ENCODE assay signal across 8 cellular contexts in the genomic region with DNA sequence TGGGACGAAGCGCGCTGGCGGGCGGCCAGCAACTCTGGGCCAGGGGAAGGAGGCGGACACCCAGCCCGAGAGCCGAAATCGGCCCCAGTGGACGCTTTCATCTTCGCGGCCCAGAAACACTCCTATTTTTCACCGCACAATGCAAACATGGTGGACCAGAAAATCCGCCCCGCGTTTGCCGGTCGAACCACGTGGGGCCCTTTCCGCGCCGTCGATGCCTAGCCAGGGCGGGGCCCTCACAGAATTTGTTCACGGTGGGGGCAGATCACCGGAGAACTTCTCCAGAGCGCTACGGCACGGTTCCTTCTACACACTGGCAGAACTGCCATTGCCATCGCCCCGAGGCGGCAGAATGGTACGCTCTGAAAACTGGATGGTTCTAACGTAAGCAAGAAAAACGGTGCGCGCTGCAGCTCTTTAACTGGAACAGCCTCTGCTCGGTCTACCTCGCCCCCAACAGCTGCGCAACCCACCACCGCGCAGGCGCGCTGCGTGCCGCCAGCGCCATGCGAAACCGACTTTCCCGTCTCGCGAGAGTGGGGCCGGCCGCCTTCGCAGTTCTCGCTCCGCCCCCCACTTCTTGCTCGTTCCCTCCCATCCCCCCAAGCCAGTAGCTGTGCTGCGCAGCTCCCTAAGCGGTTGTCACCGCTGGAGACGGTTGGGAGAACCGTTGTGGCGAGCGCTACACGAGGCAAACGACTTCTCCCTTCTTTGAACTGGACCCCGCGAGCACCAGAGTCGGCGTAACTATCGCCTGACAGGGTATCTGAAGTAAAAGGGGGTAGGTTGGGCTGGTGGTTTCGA. TPM values are rescaled to one million over a fixed set of nuclear protein-coding genes. Genes with fewer than 3 reads are reported as not detected.
DNase-seq lines count a peak whose midpoint lies in the region; ATAC-seq and TF ChIP-seq lines count a peak whose summit lies in the region.

A gene with protein sequence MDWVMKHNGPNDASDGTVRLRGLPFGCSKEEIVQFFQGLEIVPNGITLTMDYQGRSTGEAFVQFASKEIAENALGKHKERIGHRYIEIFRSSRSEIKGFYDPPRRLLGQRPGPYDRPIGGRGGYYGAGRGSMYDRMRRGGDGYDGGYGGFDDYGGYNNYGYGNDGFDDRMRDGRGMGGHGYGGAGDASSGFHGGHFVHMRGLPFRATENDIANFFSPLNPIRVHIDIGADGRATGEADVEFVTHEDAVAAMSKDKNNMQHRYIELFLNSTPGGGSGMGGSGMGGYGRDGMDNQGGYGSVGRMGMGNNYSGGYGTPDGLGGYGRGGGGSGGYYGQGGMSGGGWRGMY (plus strand): TSS at position 610 of the 804 bp plus-strand sequence. CDS start 5,158 bp downstream, outside the sequence.

- H3K27me3 Mint-ChIP-seq in nephron (ENCODE audit: low read depth): no peaks in the 10 kb centered on the region

- TF ChIP-seq CTCF in fibroblast of the aortic adventitia (IDR thresholded peaks at IDR 0.05; ENCODE audit: insufficient read depth, low read length) (no peak), nephron (IDR thresholded peaks at IDR 0.05; ENCODE audit: unreplicated experiment in 3 of 3) (no peak)

- H3K36me3 ChIP-seq in HAP-1 (replicated peaks) (peaks cover 23% of the 10 kb centered on the region), MG63 (peaks cover 43% of the 10 kb centered on the region)

- ATAC-seq in stimulated activated naive CD8-positive, alpha-beta T cell treated with anti-CD3 and anti-CD28 coated beads, Interleukin-15, Interleukin-2, amounts not matched to agents 100 U/mL and 50 U/mL, for 24 hours: peak; percentile 87

- H3K4me3 ChIP-seq in HAP-1 (peak within 1 kb of the TSS; percentile 98), MG63 (peak within 1 kb of the TSS; percentile 93), fibroblast of the aortic adventitia (ENCODE audit: low read depth, low read length) (peak within 1 kb of the TSS; percentile 91)

- peaks cover 13% of the 10 kb centered on the region for H3K36me3 Mint-ChIP-seq in nephron (ENCODE audit: low read depth)

- H3K4me1 ChIP-seq in HAP-1: peaks cover 41% of the 10 kb centered on the region

- peaks cover 50% of the 10 kb centered on the region for H3K4me1 Mint-ChIP-seq in nephron

- in situ Hi-C loops in G401 (cut with HindIII; ENCODE audit: low sequenced_read_pairs) (no loop called here), HAP-1 (cut with MboI; ENCODE audit: low sequenced_read_pairs) (no loop called here)

- H3K9me3 ChIP-seq in HAP-1: no peaks in the 10 kb centered on the region
- no peaks in the 10 kb centered on the region for H3K9me3 ChIP-seq in MG63

- DNase-seq in G401 (ENCODE audit: low spot score) (peak; percentile 96), HAP-1 (ENCODE audit: low spot score in 2 of 2) (peak; percentile 97 to 99), MG63 (peak; percentile 95), SHP77 (lab: John Stamatoyannopoulos, UW) (peak; percentile 70 to 81), fibroblast of the aortic adventitia (ENCODE audit: low read depth) (peak; percentile 97)
- peak; percentile 98 for DNase-seq in activated effector memory CD4-positive, alpha-beta T cell treated with Interleukin-2 at 50 U/mL for 16 hours
- peak; percentile 99 for DNase-seq in stimulated activated naive CD8-positive, alpha-beta T cell treated with anti-CD3 and anti-CD28 coated beads, Interleukin-15, Interleukin-2, amounts not matched to agents 100 U/mL and 50 U/mL, for 24 hours

- H3K9me3 Mint-ChIP-seq in nephron: no peaks in the 10 kb centered on the region

- H3K27me3 ChIP-seq in HAP-1 (ENCODE audit: low read depth): no peaks in the 10 kb centered on the region
- H3K27me3 ChIP-seq in MG63: no peaks in the 10 kb centered on the region

- H3K4me3 Mint-ChIP-seq in nephron: peak within 1 kb of the TSS; percentile 99 to 100 (median 100)

- peak within 1 kb of the TSS; percentile 99 to 100 (median 100) for H3K27ac Mint-ChIP-seq in nephron

RNA-seq across cellular contexts. Expression of the gene that starts here (rescaled TPM):
- total RNA-seq in G401 (2014; rRNA removed; shearing (Covaris generic)): 32.1 and 67.4 TPM in 2 replicates
- 29.8 and 50.1 TPM in 2 replicates for total RNA-seq in MG63 (2014; rRNA removed; shearing (Covaris generic); ENCODE audit: low replicate concordance)
- 16.7 and 20.9 TPM in 2 replicates for total RNA-seq in fibroblast of the aortic adventitia (ENCODE audit: low replicate concordance)

Comparison
In these comparisons a context has a peak if more than half of its experiments do, and no peak if none do; other contexts are left out.
1. Peak in every context shown above with its lines: DNase-seq, ATAC-seq and H3K4me3 ChIP-seq.